In genomic region chr11:12846766-12847615, GRCh38 we compare ENCODE assay signal across 14 cellular contexts.
A peak's percentile ranks its signal among the peaks of the same experiment; 100 is the strongest.
DNase-seq lines count a peak whose midpoint lies in the region; ATAC-seq and TF ChIP-seq lines count a peak whose summit lies in the region.
"Had no signal": no experiment of that assay in that cellular context is flagged by ENCODE, and none has a peak within 500 bp of the region (broad histone marks: within the 10 kb centered on the region; RNA-seq: fewer than 3 reads in every experiment).

No MANE protein-coding gene starts in this region.

- no peak for TF ChIP-seq POLR2A in uterus (IDR thresholded peaks at IDR 0.05)

- peak overlapping the region in 6 of 10 donors; percentile 17 to 56 (median 38) for H3K27ac ChIP-seq in heart right ventricle
- peak overlapping the region; percentile 78 for H3K27ac ChIP-seq in VCaP
- peak overlapping the region; percentile 8 to 20 for H3K27ac ChIP-seq in uterus
- H3K27ac ChIP-seq: C4-2B, thoracic aorta had no signal

- no peaks in the 10 kb centered on the region for H3K27me3 Mint-ChIP-seq in mesothelial cell of epicardium (ENCODE audit: low read depth)

- WGBS in heart right ventricle, 2 donors, result 48 to 55% methylated on average over 3 of the region's 3 CpGs

- no peaks in the 10 kb centered on the region for H3K9me3 Mint-ChIP-seq in mesothelial cell of epicardium
- H3K9me3 Mint-ChIP-seq in activated naive CD4-positive, alpha-beta T cell treated with anti-CD3 and anti-CD28 coated beads, Interleukin-2, amount 50 U/mL, for 72 hours, result no peaks in the 10 kb centered on the region

- H3K4me3 Mint-ChIP-seq in mesothelial cell of epicardium, result no peak overlapping the region

- H3K36me3 Mint-ChIP-seq in mesothelial cell of epicardium, result peaks cover 5% of the 10 kb centered on the region
- H3K36me3 Mint-ChIP-seq in activated naive CD4-positive, alpha-beta T cell treated with anti-CD3 and anti-CD28 coated beads, Interleukin-2, amount 50 U/mL, for 72 hours, result no peaks in the 10 kb centered on the region

- H3K27me3 ChIP-seq in heart right ventricle (no peaks in the 10 kb centered on the region), uterus (no peaks in the 10 kb centered on the region)

- no peak for ATAC-seq in heart right ventricle
- ATAC-seq in Right ventricle myocardium inferior, result no peak
- ATAC-seq in activated naive CD4-positive, alpha-beta T cell treated with anti-CD3 and anti-CD28 coated beads, Interleukin-2, amount 50 U/mL, for 72 hours, result no peak

- H3K4me1 Mint-ChIP-seq in mesothelial cell of epicardium, result peaks cover 48% of the 10 kb centered on the region

- DNase-seq in heart right ventricle (no peak), Right ventricle myocardium inferior (ENCODE audit: missing footprints) (no peak), mesothelial cell of epicardium (ENCODE audit: low spot score in 2 of 2, unreplicated experiment in 2 of 2) (no peak), uterus (no peak), putamen (ENCODE audit: low spot score) (no peak), Ammon's horn (ENCODE audit: low spot score) (no peak)
- DNase-seq in activated naive CD4-positive, alpha-beta T cell treated with anti-CD3 and anti-CD28 coated beads, Interleukin-2, amount 50 U/mL, for 72 hours (ENCODE audit: low spot score in 2 of 2), result no peak
- DNase-seq: activated T-cell treated with anti-CD3 and anti-CD28 coated beads, Interleukin-2, amount 50 U/mL, for 48 hours; H7; islet precursor cell; Kasumi-1 had no signal

- no peak overlapping the region for H3K4me3 ChIP-seq in heart right ventricle
- H3K4me3 ChIP-seq in uterus, result no peak overlapping the region
- H3K4me3 ChIP-seq: thoracic aorta had no signal

- intact Hi-C loops in heart right ventricle (cut with DNase I), result no loop called here
- intact Hi-C loops in Right ventricle myocardium inferior (cut with DNase I), result no loop called here
- intact Hi-C loops in uterus (cut with DNase I; ENCODE audit: low total_unique reads), result no loop called here

- peak overlapping the region; percentile 91 for H3K27ac Mint-ChIP-seq in mesothelial cell of epicardium
- no peak overlapping the region for H3K27ac Mint-ChIP-seq in activated naive CD4-positive, alpha-beta T cell treated with anti-CD3 and anti-CD28 coated beads, Interleukin-2, amount 50 U/mL, for 72 hours

- H3K36me3 ChIP-seq in heart right ventricle, result no peaks in the 10 kb centered on the region
- H3K36me3 ChIP-seq in uterus, result no peaks in the 10 kb centered on the region
- H3K36me3 ChIP-seq: thoracic aorta had no signal

- TF ChIP-seq CTCF in heart right ventricle (IDR thresholded peaks at IDR 0.05) (no peak), VCaP (conservative IDR thresholded peaks at IDR 0.05) (no peak), mesothelial cell of epicardium (IDR thresholded peaks at IDR 0.05; ENCODE audit: unreplicated experiment) (no peak), uterus (IDR thresholded peaks at IDR 0.05) (no peak)

- H3K4me1 ChIP-seq in heart right ventricle, result peaks cover 16 to 50% (median 35%) of the 10 kb centered on the region in 9 donors
- peaks cover 0 to 7% of the 10 kb centered on the region in 2 donors for H3K4me1 ChIP-seq in uterus

- H3K9me3 ChIP-seq in heart right ventricle (no peaks in the 10 kb centered on the region), uterus (no peaks in the 10 kb centered on the region)
- H3K9me3 ChIP-seq: thoracic aorta had no signal

Comparison
In these comparisons a context has a peak if more than half of its experiments do, and no peak if none do; other contexts are left out.
1. H3K27ac ChIP-seq: peak in every context shown above with its lines; median percentile 78 in VCaP; 38 in heart right ventricle; 14 in uterus.